In genomic region chr16:381788-382717, GRCh38 we compare ENCODE assay signal across 8 cellular contexts. TPM values are rescaled to one million over a fixed set of nuclear protein-coding genes. Genes with fewer than 3 reads are reported as not detected.
DNase-seq lines count a peak whose midpoint lies in the region; ATAC-seq and TF ChIP-seq lines count a peak whose summit lies in the region.

TSS of gene PGAP6 (minus strand) at chr16:381978. CDS start at chr16:381821, 157 bp downstream.

- DNase-seq in C1 segment of cervical spinal cord (lab: John Stamatoyannopoulos, UW) = peak in 13 of 14 donors; percentile 19 to 86 (median 54)
- DNase-seq in IMR-90 = peak; percentile 33
- peak; percentile 78 for DNase-seq in UCSD-AML1 (lab: John Stamatoyannopoulos, UW; ENCODE audit: unreplicated experiment)
- peak; percentile 41 for DNase-seq in MCF 10A (ENCODE audit: unreplicated experiment)
- peak; percentile 75 for DNase-seq in iPS-NIHi7 (ENCODE audit: extremely low spot score)
- no peak for DNase-seq in DMS79 (lab: John Stamatoyannopoulos, UW)

- H2BK20ac ChIP-seq in IMR-90 (ENCODE audit: low read depth, low read length) = no peak within 1 kb of the TSS

- 0 out of 2 replicates have a peak within 1 kb of the TSS, but pooled peaks have one; percentile 8 for H2BK120ac ChIP-seq in IMR-90 (ENCODE audit: low read depth, low read length)

- H3K9me3 ChIP-seq in IMR-90 (ENCODE audit: control insufficient read depth, insufficient read depth, low read length) (no peaks in the 10 kb centered on the region), skeletal muscle tissue (ENCODE audit: control insufficient read depth in 3 of 3, low read length in 3 of 3) (no peaks in the 10 kb centered on the region)

- POLR2A ChIA-PET in IMR-90 (lab: Charles Lee; ENCODE audit: unreplicated experiment) = no interaction called here
- POLR2A ChIA-PET in MCF 10A (lab: Yijun Ruan, JAX) = interaction anchor here (0.6 to 2.3 kb wide), 9 partner anchors 11 to 314 kb away, joined by 3 to 8 read pairs (median 3); partner anchors contain the start of genes CAPN15, DECR2, MRPL28 and RAB11FIP3

- H3K27me3 Mint-ChIP-seq in MCF 10A (ENCODE audit: insufficient read depth, unreplicated experiment) = no peaks in the 10 kb centered on the region

- peak within 1 kb of the TSS; percentile 72 for H3K4me3 Mint-ChIP-seq in MCF 10A (ENCODE audit: unreplicated experiment)

- H3K79me1 ChIP-seq in IMR-90 (ENCODE audit: low read depth in 1 of 2, low read length in 2 of 2) = peaks cover 13 to 29% of the 10 kb centered on the region in 2 experiments; a peak in 3 of 4 replicates

- H2AK9ac ChIP-seq in IMR-90 (replicated peaks; ENCODE audit: low read depth, low read length, poor library complexity) = peak within 1 kb of the TSS; percentile 94

- peak within 1 kb of the TSS; percentile 62 for H2BK5ac ChIP-seq in IMR-90 (ENCODE audit: low read depth, low read length, poor library complexity, severe bottlenecking)

- H4K8ac ChIP-seq in IMR-90 (ENCODE audit: low read depth in 2 of 2, low read length in 2 of 2) = peak within 1 kb of the TSS in 1 of 2 experiments; percentile 69; a peak in 1 of 4 replicates

- peak within 1 kb of the TSS; percentile 68; the same call in 1 of the 2 replicates for H3K14ac ChIP-seq in IMR-90 (replicated peaks; ENCODE audit: low read depth, low read length)

- 1% methylated on average over 43 of the region's 123 CpGs; no CpG with 5 or more reads in 1 of the 2 experiments for WGBS in IMR-90 (ENCODE audit: extremely low coverage in 2 of 2, insufficient read length in 1 of 2), 2 experiments

- H2AFZ ChIP-seq in IMR-90 (replicated peaks; ENCODE audit: low read length, poor library complexity) = peak within 1 kb of the TSS; percentile 96

- dilution Hi-C loops in IMR-90 (cut with HindIII; ENCODE audit: low sequenced_read_pairs, unreplicated experiment) = no loop called here

- H4K20me1 ChIP-seq in IMR-90 (ENCODE audit: insufficient read depth, low read length) = peaks cover 16% of the 10 kb centered on the region

- H3K23ac ChIP-seq in IMR-90 (ENCODE audit: low read depth, low read length) = peak within 1 kb of the TSS; percentile 86

- TF ChIP-seq RAD21 in IMR-90 (IDR thresholded peaks at IDR 0.05; ENCODE audit: low read length) = no peak

- H3K9me3 Mint-ChIP-seq in MCF 10A (ENCODE audit: unreplicated experiment) = no peaks in the 10 kb centered on the region

- H4K5ac ChIP-seq in IMR-90 (ENCODE audit: low read depth, low read length) = peak within 1 kb of the TSS; percentile 39; the same call in 1 of the 2 replicates

- TF ChIP-seq CTCF in IMR-90 (conservative IDR thresholded peaks at IDR 0.05; ENCODE audit: low read depth, low read length) = no peak
- no peak for TF ChIP-seq CTCF in MCF 10A (IDR thresholded peaks at IDR 0.05; ENCODE audit: unreplicated experiment)

- H3K4me2 ChIP-seq in IMR-90 (ENCODE audit: low read depth, low read length) = peak within 1 kb of the TSS; percentile 99

- H2AK5ac ChIP-seq in IMR-90 (ENCODE audit: low read depth, low read length) = peak within 1 kb of the TSS; percentile 84

- CTCF ChIA-PET in IMR-90 (lab: Yijun Ruan, JAX) = no interaction called here
- CTCF ChIA-PET in MCF 10A (lab: Yijun Ruan, JAX) = no interaction called here

- in situ Hi-C loops in IMR-90 (cut with MboI; ENCODE audit: low sequenced_read_pairs) = no loop called here

- no peak within 1 kb of the TSS; the same call in none of the 2 replicates for H3K56ac ChIP-seq in IMR-90 (ENCODE audit: extremely low read depth, insufficient read depth, low read length)

- peak within 1 kb of the TSS; percentile 91 for H3K9ac ChIP-seq in IMR-90 (ENCODE audit: low read depth, low read length)
- H3K9ac ChIP-seq in skeletal muscle tissue (ENCODE audit: low read depth in 1 of 3, low read length in 3 of 3) = peak within 1 kb of the TSS; percentile 74 to 92 (median 89)

- intact Hi-C loops in IMR-90 (cut with micrococcal nuclease) = no loop called here
- intact Hi-C loops in MCF 10A (cut with micrococcal nuclease) = no loop called here

- peaks cover 3% of the 10 kb centered on the region for H3K36me3 ChIP-seq in IMR-90 (ENCODE audit: control insufficient read depth, insufficient read depth, low read length)
- H3K36me3 ChIP-seq in skeletal muscle tissue (ENCODE audit: control insufficient read depth in 3 of 3, insufficient read depth in 3 of 3, low read length in 3 of 3) = no peaks in the 10 kb centered on the region

- ATAC-seq in GM19372 (IDR thresholded peaks at IDR 0.05; ENCODE audit: low read depth, unreplicated experiment) = peak; percentile 60
- ATAC-seq in IMR-90 (ENCODE audit: low read depth) = peak; percentile 80

- H3K4me1 Mint-ChIP-seq in MCF 10A (ENCODE audit: insufficient read depth, unreplicated experiment) = peaks cover 6% of the 10 kb centered on the region

- H3K9me1 ChIP-seq in IMR-90 (ENCODE audit: insufficient read depth, low read length) = 0 out of 2 replicates have a peak, but pooled peaks cover 3% of the 10 kb centered on the region

- BruUV-seq in IMR-90 (replicated peaks; lab: Mats Ljungman, UMichigan) = no TSS peak
- BruUV-seq in MCF 10A (replicated peaks; lab: Mats Ljungman, UMichigan) = no TSS peak

- H3K4me1 ChIP-seq in IMR-90 (ENCODE audit: control insufficient read depth, insufficient read depth, low read length) (peaks cover 2% of the 10 kb centered on the region; the same call in 1 of the 2 replicates), skeletal muscle tissue (ENCODE audit: control insufficient read depth in 3 of 3, insufficient read depth in 3 of 3, low read length in 3 of 3) (peaks cover 26 to 42% (median 30%) of the 10 kb centered on the region in 3 donors)

- H3K27me3 ChIP-seq in IMR-90 (ENCODE audit: control insufficient read depth, insufficient read depth, low read length) = no peaks in the 10 kb centered on the region
- H3K27me3 ChIP-seq in skeletal muscle tissue (ENCODE audit: control insufficient read depth in 3 of 3, insufficient read depth in 3 of 3, low read length in 3 of 3) = no peaks in the 10 kb centered on the region

- H3K4me3 ChIP-seq in IMR-90 (ENCODE audit: insufficient read depth, low read depth, low read length) (peak within 1 kb of the TSS; percentile 93), skeletal muscle tissue (ENCODE audit: low read length in 3 of 3) (peak within 1 kb of the TSS; percentile 82 to 91 (median 84))

- 0 out of 2 replicates have a peak, but pooled peaks have one; percentile 3 for TF ChIP-seq POLR2A in IMR-90 (IDR thresholded peaks at IDR 0.05; ENCODE audit: low read depth, low read length)

- H3K27ac ChIP-seq in IMR-90 (ENCODE audit: insufficient read depth, low read length) (peak within 1 kb of the TSS; percentile 82), skeletal muscle tissue (ENCODE audit: low read depth, low read length) (peak within 1 kb of the TSS; percentile 58)

- peaks cover 12% of the 10 kb centered on the region for H3K36me3 Mint-ChIP-seq in MCF 10A (ENCODE audit: insufficient read depth, unreplicated experiment)

- no peak within 1 kb of the TSS; the same call in 1 of the 2 replicates for H4K91ac ChIP-seq in IMR-90 (ENCODE audit: insufficient read depth, low read depth, low read length)

- no peak within 1 kb of the TSS; the same call in 2 of the 3 replicates for H2BK15ac ChIP-seq in IMR-90 (ENCODE audit: low read depth, low read length)

- peak within 1 kb of the TSS; percentile 65 for H3K4ac ChIP-seq in IMR-90 (ENCODE audit: low read depth, low read length)

- no peak within 1 kb of the TSS for H3K27ac Mint-ChIP-seq in MCF 10A (ENCODE audit: low read depth, unreplicated experiment)

- H3K18ac ChIP-seq in IMR-90 (ENCODE audit: low read depth, low read length) = no peak within 1 kb of the TSS

TF ChIP-seq in IMR-90, 13 proteins besides CTCF, POLR2A, EP300 and RAD21:
- TF ChIP-seq MAFK (IDR thresholded peaks at IDR 0.05; ENCODE audit: low read depth, low read length) (no peak), RFX5 (IDR thresholded peaks at IDR 0.05; ENCODE audit: low read depth, low read length) (no peak), MXI1 (IDR thresholded peaks at IDR 0.05; ENCODE audit: borderline replicate concordance, low read depth, low read length) (peak; percentile 32; the same call in 1 of the 2 replicates), USF2 (IDR thresholded peaks at IDR 0.05; ENCODE audit: low read depth, low read length) (peak; percentile 63), MAZ (IDR thresholded peaks at IDR 0.05; ENCODE audit: borderline replicate concordance, low read depth, low read length) (peak; percentile 44; the same call in 1 of the 2 replicates), FOS (IDR thresholded peaks at IDR 0.05; ENCODE audit: low read depth, low read length) (no peak)

RNA-seq across cellular contexts. Expression of gene PGAP6, which starts in this region (rescaled TPM):
- 49.1 and 56.1 TPM in 2 replicates for total RNA-seq in IMR-90 (2012; rRNA removed)
- polyA plus RNA-seq in IMR-90 (2012; rRNA removed) = 124 and 125 TPM in 2 replicates
- 60.8 and 173 TPM in 2 replicates for polyA plus RNA-seq in IMR-90 (2012; cell fraction: cytosol; rRNA removed)
- 138 and 443 TPM in 2 replicates for polyA plus RNA-seq in IMR-90 (2012; cell fraction: nucleus; rRNA removed; ENCODE audit: low replicate concordance)
- 18.3 and 23.9 TPM in 2 replicates for total RNA-seq in MCF 10A (2022)
- total RNA-seq in skeletal muscle tissue = 11.0 TPM
